28 cellular contexts compared by ENCODE assay signal in the genomic region with DNA sequence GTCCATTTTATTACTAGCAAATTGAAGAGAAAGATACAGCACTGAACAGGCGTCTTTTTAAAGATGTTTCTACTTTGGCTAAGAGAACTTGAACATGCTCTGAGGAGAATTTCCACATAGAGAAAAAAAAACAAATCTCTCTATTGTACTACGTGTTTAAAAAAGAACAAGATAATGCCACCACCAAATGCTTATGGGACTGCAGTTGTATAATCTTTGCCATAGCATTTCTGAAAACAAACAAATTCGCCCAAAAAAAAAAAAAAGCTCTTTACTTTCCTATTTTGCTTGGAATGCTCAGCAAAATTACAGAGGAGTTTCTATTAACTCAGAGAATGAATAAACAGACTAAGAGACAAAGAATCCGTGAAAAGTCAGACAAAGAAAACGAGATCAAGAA.
"Had no signal": no experiment of that assay in that cellular context is flagged by ENCODE, and none has a peak within 500 bp of the region (broad histone marks: within the 10 kb centered on the region; RNA-seq: fewer than 3 reads in every experiment).

No MANE protein-coding gene starts in this region.

- H3K4me1 ChIP-seq: esophagus squamous epithelium, heart right ventricle, parathyroid adenoma, psoas muscle, stomach, upper lobe of right lung had no signal

- H3K9me3 ChIP-seq: ascending aorta, esophagus squamous epithelium, heart right ventricle, psoas muscle, stomach, tibial artery, upper lobe of right lung had no signal

- DNase-seq: activated CD4-positive, alpha-beta T cell treated with anti-CD3 and anti-CD28 coated beads for 48 hours; activated CD4-positive, alpha-beta T cell treated with anti-CD3 and anti-CD28 coated beads, Interleukin-2, amount 50 U/mL, for 48 hours; activated CD8-positive, alpha-beta memory T cell treated with anti-CD3 and anti-CD28 coated beads for 24 hours; activated effector memory CD4-positive, alpha-beta T cell treated with anti-CD3 and anti-CD28 coated beads, Interleukin-2, amount 50 U/mL, for 16 hours; activated naive CD4-positive, alpha-beta T cell treated with anti-CD3 and anti-CD28 coated beads for 36 hours; activated naive CD8-positive, alpha-beta T cell treated with anti-CD3 and anti-CD28 coated beads for 36 hours; effector CD8-positive, alpha-beta T cell; esophagus squamous epithelium; foreskin melanocyte; heart right ventricle; naive B cell; nephron progenitor cell; occipital lobe; psoas muscle; stimulated activated CD4-positive, alpha-beta T cell treated with anti-CD3 and anti-CD28 coated beads, Interleukin-1b, Interleukin-23, amount 100 ng/mL, for 48 hours; stimulated activated CD4-positive, alpha-beta T cell treated with anti-CD3 and anti-CD28 coated beads, Interleukin-4, amount 100 ng/mL, for 4 hours; stimulated activated CD8-positive, alpha-beta memory T cell treated with anti-CD3 and anti-CD28 coated beads, Interleukin-4, amount 100 ng/mL, for 48 hours; stomach; tibial artery; upper lobe of right lung had no signal

- FAIRE-seq: colon, endometrium had no signal

- H3K27ac ChIP-seq: ascending aorta, epithelial cell of prostate, esophagus squamous epithelium, heart right ventricle, parathyroid adenoma, psoas muscle, stomach, tibial artery, upper lobe of right lung, VCaP had no signal

- H3K27me3 ChIP-seq: ascending aorta, esophagus squamous epithelium, heart right ventricle, stomach, tibial artery, upper lobe of right lung had no signal

- ATAC-seq: heart right ventricle; psoas muscle; stimulated activated memory B cell treated with anti-CD40 and anti-IgM and Interleukin-4, amounts not matched to agents 10 μg/mL and 1 μg/mL and 100 μg/mL, for 72 hours; upper lobe of right lung had no signal

- H3K79me2 ChIP-seq: parathyroid adenoma had no signal

- H3K36me3 ChIP-seq: ascending aorta, esophagus squamous epithelium, heart right ventricle, stomach, tibial artery, upper lobe of right lung had no signal

- H3K9ac ChIP-seq: parathyroid adenoma had no signal

- H3K4me2 ChIP-seq: smooth muscle cell had no signal

- H2AFZ ChIP-seq: parathyroid adenoma had no signal

- H3K4me3 ChIP-seq: esophagus squamous epithelium, heart right ventricle, psoas muscle, smooth muscle cell, stomach, tibial artery, upper lobe of right lung had no signal
